ENCODE assay signal across 20 cellular contexts in genomic region chr6:119587537-119587936, GRCh38.
A peak's percentile ranks its signal among the peaks of the same experiment; 100 is the strongest.
DNase-seq lines count a peak whose midpoint lies in the region; ATAC-seq, FAIRE-seq and TF ChIP-seq lines count a peak whose summit lies in the region.
"Had no signal": no experiment of that assay in that cellular context is flagged by ENCODE, and none has a peak within 500 bp of the region (broad histone marks: within the 10 kb centered on the region; RNA-seq: fewer than 3 reads in every experiment).

No MANE protein-coding gene starts in this region.

- dilution Hi-C loops in keratinocyte (cut with MboI; ENCODE audit: extremely low pct_ligation_motif_present, low sequenced_read_pairs), result no loop called here

- peaks cover 12% of the 10 kb centered on the region for H3K4me1 Mint-ChIP-seq in astrocyte (ENCODE audit: low read depth, unreplicated experiment)
- H3K4me1 Mint-ChIP-seq: activated CD8-positive, alpha-beta memory T cell treated with anti-CD3 and anti-CD28 coated beads, Interleukin-2, amount 10 ng/mL, durations not matched to agents 7 days and 5 days; T-cell had no signal

- H3K79me2 ChIP-seq in astrocyte (ENCODE audit: insufficient read depth, low read length) (no peaks in the 10 kb centered on the region), keratinocyte (ENCODE audit: control insufficient read depth, insufficient read depth, low read length) (no peaks in the 10 kb centered on the region)

- H4K20me1 ChIP-seq in astrocyte (ENCODE audit: insufficient read depth, low read length), result no peaks in the 10 kb centered on the region
- no peaks in the 10 kb centered on the region for H4K20me1 ChIP-seq in keratinocyte (ENCODE audit: control insufficient read depth, extremely low read depth, insufficient read depth, low read length)

- no peaks in the 10 kb centered on the region for H3K9me1 ChIP-seq in keratinocyte (ENCODE audit: control insufficient read depth, extremely low read depth, insufficient read depth, low read length)

- H3K9ac ChIP-seq in astrocyte (ENCODE audit: low read length), result no peak overlapping the region
- no peak overlapping the region for H3K9ac ChIP-seq in keratinocyte (ENCODE audit: control insufficient read depth, extremely low read depth, insufficient read depth, low read length)

- no peaks in the 10 kb centered on the region for H3K9me3 Mint-ChIP-seq in astrocyte (ENCODE audit: unreplicated experiment)
- H3K9me3 Mint-ChIP-seq: T-cell had no signal

- H3K4me3 ChIP-seq in astrocyte (ENCODE audit: insufficient read depth, low read depth, low read length) (no peak overlapping the region), keratinocyte (ENCODE audit: control insufficient read depth in 2 of 3, extremely low read depth in 1 of 3, insufficient read depth in 2 of 3, low read depth in 1 of 3, low read length in 3 of 3) (no peak overlapping the region)

- H3K27me3 ChIP-seq in astrocyte (ENCODE audit: insufficient read depth, low read length) (no peaks in the 10 kb centered on the region), keratinocyte (ENCODE audit: control insufficient read depth, extremely low read depth, insufficient read depth, low read length) (no peaks in the 10 kb centered on the region)

- H3K27ac ChIP-seq in astrocyte (ENCODE audit: low read depth, low read length) (no peak overlapping the region), keratinocyte (ENCODE audit: control insufficient read depth, insufficient read depth, low read length) (no peak overlapping the region)

- no peaks in the 10 kb centered on the region for H3K36me3 Mint-ChIP-seq in astrocyte (ENCODE audit: low read depth, unreplicated experiment)
- H3K36me3 Mint-ChIP-seq: activated CD8-positive, alpha-beta memory T cell treated with anti-CD3 and anti-CD28 coated beads, Interleukin-2, amount 10 ng/mL, durations not matched to agents 7 days and 5 days; T-cell had no signal

- no peak for ATAC-seq in GM19395 (IDR thresholded peaks at IDR 0.05; ENCODE audit: unreplicated experiment)
- no peak for ATAC-seq in HG02973 (IDR thresholded peaks at IDR 0.05; ENCODE audit: unreplicated experiment)
- ATAC-seq: activated CD8-positive, alpha-beta memory T cell treated with anti-CD3 and anti-CD28 coated beads, Interleukin-2, amount 10 ng/mL, durations not matched to agents 7 days and 5 days; T-cell had no signal

- H3K4me1 ChIP-seq in astrocyte (ENCODE audit: insufficient read depth, low read length), result no peaks in the 10 kb centered on the region
- peaks cover 16% of the 10 kb centered on the region for H3K4me1 ChIP-seq in keratinocyte (ENCODE audit: control insufficient read depth, extremely low read depth, insufficient read depth, low read length)

- H3K4me2 ChIP-seq in astrocyte (ENCODE audit: low read length) (no peak overlapping the region), keratinocyte (ENCODE audit: control insufficient read depth, extremely low read depth, insufficient read depth, low read depth, low read length) (no peak overlapping the region)

- H3K4me3 Mint-ChIP-seq in astrocyte (ENCODE audit: unreplicated experiment), result no peak overlapping the region
- H3K4me3 Mint-ChIP-seq: activated CD8-positive, alpha-beta memory T cell treated with anti-CD3 and anti-CD28 coated beads, Interleukin-2, amount 10 ng/mL, durations not matched to agents 7 days and 5 days; T-cell had no signal

- H3K27me3 Mint-ChIP-seq in astrocyte (ENCODE audit: low read depth, unreplicated experiment), result no peaks in the 10 kb centered on the region
- H3K27me3 Mint-ChIP-seq: T-cell had no signal

- FAIRE-seq in astrocyte (lab: Jason Lieb, UNC) (no peak), keratinocyte (lab: Jason Lieb, UNC) (peak; percentile 75)
- FAIRE-seq: HTR-8/SVneo, urothelium cell line had no signal

- H3K36me3 ChIP-seq in astrocyte (ENCODE audit: insufficient read depth, low read length) (no peaks in the 10 kb centered on the region), keratinocyte (ENCODE audit: control insufficient read depth in 2 of 2, extremely low read depth in 1 of 2, insufficient read depth in 2 of 2, low read length in 2 of 2) (no peaks in the 10 kb centered on the region)

- TF ChIP-seq CTCF in astrocyte (IDR thresholded peaks at IDR 0.05; ENCODE audit: insufficient read depth, low read depth, low read length) (no peak), keratinocyte (optimal IDR thresholded peaks at IDR 0.05 in 1 of 3, IDR thresholded peaks at IDR 0.05 in 1 of 3, conservative IDR thresholded peaks at IDR 0.05 in 1 of 3; ENCODE audit: extremely low read depth in 1 of 3, insufficient read depth in 2 of 3, low read length in 3 of 3) (no peak)

- H2AFZ ChIP-seq in astrocyte (ENCODE audit: low read depth, low read length) (no peak overlapping the region), keratinocyte (ENCODE audit: control insufficient read depth, low read length) (no peak overlapping the region)

- DNase-seq in Daoy (ENCODE audit: low read depth), result peak; percentile 44
- DNase-seq in HT1080 (ENCODE audit: low read depth), result peak; percentile 47
- DNase-seq in astrocyte (ENCODE audit: low read depth), result peak; percentile 29
- no peak for DNase-seq in keratinocyte (ENCODE audit: low read depth, low spot score)
- DNase-seq in retina, result no peak
- no peak for DNase-seq in OCI-M2 (lab: John Stamatoyannopoulos, UW; ENCODE audit: unreplicated experiment)
- DNase-seq: activated CD4-positive, CD25-positive, alpha-beta regulatory T cell; activated CD8-positive, alpha-beta memory T cell treated with anti-CD3 and anti-CD28 coated beads, Interleukin-2, amount 10 ng/mL, durations not matched to agents 7 days and 5 days; activated naive CD4-positive, alpha-beta T cell; COR-L47; MM.1S; NCI-H1930; NCI-H526; RPMI8226; stimulated activated naive CD4-positive, alpha-beta T cell treated with Interleukin-2 at 50 U/mL for 16 hours; T-cell had no signal

- H3K9me3 ChIP-seq in astrocyte (ENCODE audit: insufficient read depth, low read depth, low read length) (no peaks in the 10 kb centered on the region), keratinocyte (ENCODE audit: control insufficient read depth, low read depth, low read length) (no peaks in the 10 kb centered on the region)

- H3K27ac Mint-ChIP-seq in astrocyte (ENCODE audit: unreplicated experiment), result no peak overlapping the region
- H3K27ac Mint-ChIP-seq: activated CD8-positive, alpha-beta memory T cell treated with anti-CD3 and anti-CD28 coated beads, Interleukin-2, amount 10 ng/mL, durations not matched to agents 7 days and 5 days; T-cell had no signal

Comparison
In these comparisons a context has a peak if more than half of its experiments do, and no peak if none do; other contexts are left out.
1. DNase-seq: peak in Daoy (single experiment), HT1080 (single experiment) and astrocyte (single experiment); none in keratinocyte (single experiment), retina (single experiment) and OCI-M2 (single experiment).